12 cellular contexts compared by ENCODE assay signal in genomic region chr2:234690569-234691225, GRCh38.
A peak's percentile ranks its signal among the peaks of the same experiment; 100 is the strongest.
DNase-seq lines count a peak whose midpoint lies in the region; FAIRE-seq and TF ChIP-seq lines count a peak whose summit lies in the region.
"Had no signal": no experiment of that assay in that cellular context is flagged by ENCODE, and none has a peak within 500 bp of the region (broad histone marks: within the 10 kb centered on the region; RNA-seq: fewer than 3 reads in every experiment).

No MANE protein-coding gene starts in this region.

- TF ChIP-seq CTCF in osteoblast (IDR thresholded peaks at IDR 0.05; ENCODE audit: extremely low read depth, low read depth, low read length): no peak
- TF ChIP-seq CTCF in GM20000 (IDR thresholded peaks at IDR 0.05; ENCODE audit: extremely low read depth, missing control alignments): no peak

- no peak overlapping the region for H3K4me3 ChIP-seq in osteoblast (ENCODE audit: insufficient read depth, low read length)

- no peaks in the 10 kb centered on the region for H3K79me2 ChIP-seq in osteoblast (ENCODE audit: insufficient read depth, low read length)

- no peaks in the 10 kb centered on the region for H3K27me3 ChIP-seq in osteoblast (ENCODE audit: insufficient read depth, low read length)

- peaks cover 40% of the 10 kb centered on the region for H3K4me1 ChIP-seq in osteoblast (ENCODE audit: insufficient read depth, low read length)

- DNase-seq in KG1 (lab: John Stamatoyannopoulos, UW) (peak; percentile 36), NCI-H446 (lab: John Stamatoyannopoulos, UW) (peak; percentile 46 to 59), ecto neural progenitor cell (ENCODE audit: low spot score) (peak; percentile 54), osteoblast (ENCODE audit: insufficient read length, low spot score, missing footprints) (peak; percentile 69), urothelium cell line (ENCODE audit: low spot score) (no peak), NCI-H226 (no peak), GM20000 (ENCODE audit: low spot score) (no peak)
- DNase-seq in activated CD4-positive, alpha-beta T cell treated with anti-CD3 and anti-CD28 coated beads, Interleukin-2, amount 50 U/mL, for 1 hour: no peak
- DNase-seq: activated B cell treated with CpG ODN at 0.5 μM for 24 hours; activated naive CD8-positive, alpha-beta T cell treated with anti-CD3 and anti-CD28 coated beads, Interleukin-2, amount 50 U/mL, for 24 hours; NCI-H187 treated with DMSO at 0.1 percent for 48 hours; occipital lobe had no signal

- peak overlapping the region; percentile 48 for H3K27ac ChIP-seq in osteoblast (ENCODE audit: low read depth, low read length)

- H2AFZ ChIP-seq in osteoblast (ENCODE audit: low read length): peak overlapping the region; percentile 59

- peak overlapping the region; percentile 59 for H3K4me2 ChIP-seq in osteoblast (ENCODE audit: insufficient read depth, low read length)

- no peaks in the 10 kb centered on the region for H3K36me3 ChIP-seq in osteoblast (ENCODE audit: insufficient read depth, low read length)

- H3K9me3 ChIP-seq in osteoblast (ENCODE audit: low read depth, low read length): no peaks in the 10 kb centered on the region

- no peak for FAIRE-seq in urothelium cell line (lab: Jason Lieb, UNC)

- H4K20me1 ChIP-seq in osteoblast (ENCODE audit: insufficient read depth, low read length): no peaks in the 10 kb centered on the region

Comparison
In these comparisons a context has a peak if more than half of its experiments do, and no peak if none do; other contexts are left out.
1. DNase-seq: peak in KG1 (single experiment), NCI-H446 (2 of 2), ecto neural progenitor cell (single experiment) and osteoblast (single experiment); none in urothelium cell line (single experiment), NCI-H226 (single experiment), GM20000 (single experiment) and activated CD4-positive, alpha-beta T cell treated with anti-CD3 and anti-CD28 coated beads, Interleukin-2, amount 50 U/mL, for 1 hour (single experiment).